ENCODE assay signal across 8 cellular contexts in genomic region chr6:4155848-4156466, GRCh38. TPM values are rescaled to one million over a fixed set of nuclear protein-coding genes. Genes with fewer than 3 reads are reported as not detected.
DNase-seq lines count a peak whose midpoint lies in the region; ATAC-seq and TF ChIP-seq lines count a peak whose summit lies in the region.

No MANE protein-coding gene starts in this region.

- no peaks in the 10 kb centered on the region for H3K36me3 ChIP-seq in kidney epithelial cell (ENCODE audit: control insufficient read depth, insufficient read depth, low read length)

- H3K27me3 Mint-ChIP-seq in WTC11 (ENCODE audit: low read depth), result no peaks in the 10 kb centered on the region

- DNase-seq in GM13977 (ENCODE audit: low spot score) (peak; percentile 73), NCI-H345 (lab: John Stamatoyannopoulos, UW) (peak; percentile 60), WTC11 (ENCODE audit: low spot score) (peak; percentile 76), cardiac fibroblast (ENCODE audit: low read depth in 2 of 2) (peak; percentile 87 to 91), kidney epithelial cell (ENCODE audit: low read depth) (peak; percentile 60)
- DNase-seq in stimulated activated CD4-positive, alpha-beta T cell treated with anti-CD3 and anti-CD28 coated beads, Interleukin-1b, Interleukin-23, amount 100 ng/mL, for 4 hours (ENCODE audit: low read depth in 2 of 2), result peak; percentile 50 to 85

- in situ Hi-C loops in GM13977 (cut with MboI; ENCODE audit: low pct_unique_long_range_greater_than_20kb, low sequenced_read_pairs, unreplicated experiment), result loop anchor here (25.0 kb wide), 1 partner anchor 419 kb away; no protein-coding TSS in a partner anchor

- TF ChIP-seq CTCF in GM13977 (IDR thresholded peaks at IDR 0.05; ENCODE audit: extremely low read depth, insufficient read depth, missing control alignments), result peak; percentile 79
- peak; percentile 74 for TF ChIP-seq CTCF in WTC11 (IDR thresholded peaks at IDR 0.05)
- peak; percentile 81 for TF ChIP-seq CTCF in cardiac fibroblast (IDR thresholded peaks at IDR 0.05; ENCODE audit: low read depth, low read length)
- peak; percentile 79 for TF ChIP-seq CTCF in kidney epithelial cell (IDR thresholded peaks at IDR 0.05; ENCODE audit: insufficient read depth, low read length, poor library complexity, severe bottlenecking)

- no peak overlapping the region for H3K4me3 ChIP-seq in cardiac fibroblast (replicated peaks in 1 of 2; ENCODE audit: low read depth in 2 of 2, low read length in 2 of 2)
- no peak overlapping the region for H3K4me3 ChIP-seq in kidney epithelial cell (ENCODE audit: low read depth, low read length)

- ATAC-seq in HG03135 (IDR thresholded peaks at IDR 0.05; ENCODE audit: unreplicated experiment), result peak; percentile 70
- ATAC-seq in WTC11, result peak; percentile 94
- ATAC-seq in GM21528 (IDR thresholded peaks at IDR 0.05; ENCODE audit: low FRiP score, unreplicated experiment), result no peak

- no peak overlapping the region for H3K4me3 Mint-ChIP-seq in WTC11

- no peaks in the 10 kb centered on the region for H3K36me3 Mint-ChIP-seq in WTC11

- no peaks in the 10 kb centered on the region for H3K9me3 Mint-ChIP-seq in WTC11

- CTCF ChIA-PET in WTC11 (lab: Charles Lee), result interaction anchor here (0.6 to 1.8 kb wide), 17 partner anchors 9 to 413 kb away, joined by 3 to 14 read pairs (median 4); partner anchors contain the start of gene ECI2

- POLR2A ChIA-PET in WTC11 (lab: Charles Lee), result no interaction called here

- H3K27me3 ChIP-seq in kidney epithelial cell (ENCODE audit: control insufficient read depth, insufficient read depth, low read length), result no peaks in the 10 kb centered on the region

- H3K27ac Mint-ChIP-seq in WTC11, result no peak overlapping the region

- H3K4me1 Mint-ChIP-seq in WTC11, result peaks cover 18% of the 10 kb centered on the region

TF ChIP-seq in WTC11, 78 proteins besides CTCF, POLR2A, EP300 and RAD21:
- TF ChIP-seq ZNF512 (CRISPR knock-in tag; IDR thresholded peaks at IDR 0.05; ENCODE audit: borderline replicate concordance) (no peak), SP1 (CRISPR knock-in tag; conservative IDR thresholded peaks at IDR 0.05) (no peak), E2F5 (CRISPR knock-in tag; IDR thresholded peaks at IDR 0.05) (no peak), TEAD4 (CRISPR knock-in tag; IDR thresholded peaks at IDR 0.05) (no peak), USF2 (CRISPR knock-in tag; IDR thresholded peaks at IDR 0.05) (no peak), ATF3 (CRISPR knock-in tag; conservative IDR thresholded peaks at IDR 0.05) (no peak), JAZF1 (CRISPR knock-in tag; IDR thresholded peaks at IDR 0.05) (no peak), ZSCAN18 (CRISPR knock-in tag; IDR thresholded peaks at IDR 0.05) (no peak), OVOL2 (CRISPR knock-in tag; IDR thresholded peaks at IDR 0.05; ENCODE audit: borderline replicate concordance) (no peak), NR3C1 (CRISPR knock-in tag; conservative IDR thresholded peaks at IDR 0.05; ENCODE audit: low read depth) (no peak), GRHL2 (CRISPR knock-in tag; IDR thresholded peaks at IDR 0.05; ENCODE audit: insufficient replicate concordance, severe bottlenecking) (no peak), ZNF263 (CRISPR knock-in tag; IDR thresholded peaks at IDR 0.05; ENCODE audit: low read depth) (no peak), ZNF425 (CRISPR knock-in tag; conservative IDR thresholded peaks at IDR 0.05) (no peak), ZNF416 (CRISPR knock-in tag; IDR thresholded peaks at IDR 0.05) (no peak), NFATC4 (CRISPR knock-in tag; IDR thresholded peaks at IDR 0.05) (no peak), CDX4 (CRISPR knock-in tag; IDR thresholded peaks at IDR 0.05; ENCODE audit: borderline replicate concordance) (no peak), ESRRA (CRISPR knock-in tag; IDR thresholded peaks at IDR 0.05; ENCODE audit: borderline replicate concordance) (no peak)

RNA-seq across cellular contexts. Expression of gene ECI2, which starts 20.6 kb away (rescaled TPM):
- total RNA-seq in WTC11 (2021), result 56.0 to 61.9 TPM (median 61.4 TPM) in 3 replicates
- 40.7 and 43.4 TPM in 2 replicates for total RNA-seq in kidney epithelial cell
